In genomic region chr17:68087131-68087623, GRCh38 we compare ENCODE assay signal across 8 cellular contexts. TPM values are rescaled to one million over a fixed set of nuclear protein-coding genes. Genes with fewer than 3 reads are reported as not detected.
DNase-seq lines count a peak whose midpoint lies in the region; ATAC-seq, FAIRE-seq and TF ChIP-seq lines count a peak whose summit lies in the region.
"Not testable (repeated sequence)": the region's sequence is repeated elsewhere in the genome, so short reads cannot be mapped to it uniquely, and the experiment has no call there.

No MANE protein-coding gene starts in this region.

- H3K9me2 ChIP-seq in OCI-LY7 (ENCODE audit: insufficient read depth, low read length), result not testable (repeated sequence)

- H3K4me2 ChIP-seq in OCI-LY7 (ENCODE audit: low read length), result peak overlapping the region; percentile 70

- FAIRE-seq in urothelium cell line (lab: Jason Lieb, UNC), result peak; percentile 67

- DNase-seq in OCI-LY7 (ENCODE audit: low spot score), result peak; percentile 67
- peak; percentile 24 to 40 for DNase-seq in activated CD4-positive, alpha-beta T cell treated with anti-CD3 and anti-CD28 coated beads, Interleukin-2, amount 50 U/mL, for 48 hours
- peak in 1 of 3 donors; percentile 49 for DNase-seq in mucosa of descending colon
- not testable (repeated sequence) for DNase-seq in urothelium cell line (ENCODE audit: low spot score)

- not testable (repeated sequence) for H3K79me2 ChIP-seq in OCI-LY7 (ENCODE audit: insufficient read depth, low read depth, low read length)

- POLR2A ChIA-PET in OCI-LY7 (lab: Charles Lee), result interaction anchor here (0.6 to 2.4 kb wide), 10 partner anchors 10 to 351 kb away, joined by 3 to 8 read pairs (median 4); partner anchors contain the start of gene KPNA2

- H3K27me3 Mint-ChIP-seq in activated naive CD4-positive, alpha-beta T cell treated with anti-CD3 and anti-CD28 coated beads, Interleukin-2, amount 50 U/mL, for 24 hours, result not testable (repeated sequence)

- peak overlapping the region; percentile 86; the same call in 1 of the 2 replicates for H2AFZ ChIP-seq in OCI-LY7 (ENCODE audit: low read length)

- not testable (repeated sequence) for H3K36me3 Mint-ChIP-seq in activated naive CD4-positive, alpha-beta T cell treated with anti-CD3 and anti-CD28 coated beads, Interleukin-2, amount 50 U/mL, for 24 hours

- intact Hi-C loops in OCI-LY7 (cut with micrococcal nuclease; ENCODE audit: unreplicated experiment), result loop anchor here (5.0 kb wide), 1 partner anchor 65 kb away; no protein-coding TSS in a partner anchor
- intact Hi-C loops in mucosa of descending colon (cut with DNase I, micrococcal nuclease), result not testable (repeated sequence)

- H3K27ac ChIP-seq in OCI-LY7 (ENCODE audit: low read depth, low read length, poor library complexity, severe bottlenecking), result peak overlapping the region; percentile 88

- not testable (repeated sequence) for H3K36me3 ChIP-seq in OCI-LY7 (ENCODE audit: insufficient read depth, low read length); mucosa of descending colon (ENCODE audit: low read depth)

- H3K4me3 Mint-ChIP-seq in activated naive CD4-positive, alpha-beta T cell treated with anti-CD3 and anti-CD28 coated beads, Interleukin-2, amount 50 U/mL, for 24 hours, result peak overlapping the region; percentile 80

- H3K9me3 Mint-ChIP-seq in activated naive CD4-positive, alpha-beta T cell treated with anti-CD3 and anti-CD28 coated beads, Interleukin-2, amount 50 U/mL, for 24 hours, result not testable (repeated sequence)

- not testable (repeated sequence) for H4K20me1 ChIP-seq in OCI-LY7 (ENCODE audit: insufficient read depth, low read length)

- H3K4me1 ChIP-seq in OCI-LY7 (ENCODE audit: insufficient read depth, low read length, poor library complexity, severe bottlenecking) (peaks cover 47% of the 10 kb centered on the region), mucosa of descending colon (ENCODE audit: low read depth) (peaks cover 15% of the 10 kb centered on the region)

- H3K4me1 Mint-ChIP-seq in activated naive CD4-positive, alpha-beta T cell treated with anti-CD3 and anti-CD28 coated beads, Interleukin-2, amount 50 U/mL, for 24 hours, result peaks cover 47% of the 10 kb centered on the region

- ATAC-seq in GM18511 (IDR thresholded peaks at IDR 0.05; ENCODE audit: unreplicated experiment), result peak; percentile 59
- peak; percentile 59 for ATAC-seq in GM21619 (IDR thresholded peaks at IDR 0.05; ENCODE audit: unreplicated experiment)
- peak; percentile 67 for ATAC-seq in HG03354 (IDR thresholded peaks at IDR 0.05; ENCODE audit: poor library complexity, severe bottlenecking, unreplicated experiment)
- ATAC-seq in mucosa of descending colon, result peak; percentile 9

- not testable (repeated sequence) for BruUV-seq in OCI-LY7 (replicated peaks; lab: Mats Ljungman, UMichigan)

- TF ChIP-seq CTCF in OCI-LY7 (conservative IDR thresholded peaks at IDR 0.05; ENCODE audit: low read length); mucosa of descending colon (IDR thresholded peaks at IDR 0.05): not testable (repeated sequence)

- peak overlapping the region; percentile 39 for H3K4me3 ChIP-seq in OCI-LY7 (ENCODE audit: low read depth, low read length, poor library complexity, severe bottlenecking)
- H3K4me3 ChIP-seq in mucosa of descending colon, result not testable (repeated sequence)

- CTCF ChIA-PET in OCI-LY7 (lab: Charles Lee; ENCODE audit: unreplicated experiment), result interaction anchor here (0.5 to 0.6 kb wide), 4 partner anchors 12 to 1471 kb away, joined by 3 to 10 read pairs (median 3); partner anchors contain the start of gene KPNA2

- not testable (repeated sequence) for H3K9me3 ChIP-seq in OCI-LY7 (ENCODE audit: low read length); mucosa of descending colon

- H3K27ac Mint-ChIP-seq in activated naive CD4-positive, alpha-beta T cell treated with anti-CD3 and anti-CD28 coated beads, Interleukin-2, amount 50 U/mL, for 24 hours, result not testable (repeated sequence)

RNA-seq across cellular contexts. Expression of gene KPNA2, which starts 51.6 kb away (rescaled TPM):
- 253 and 397 TPM in 2 replicates for total RNA-seq in OCI-LY7 (2014; rRNA removed; shearing (Covaris generic))
- total RNA-seq in OCI-LY7 (2022) (394 and 416 TPM in 2 replicates), mucosa of descending colon (10 to 100 TPM; 15.2 to 50.3 (median 29.0) TPM)

Comparison
In these comparisons a context has a peak if more than half of its experiments do, and no peak if none do; other contexts are left out.
1. ATAC-seq: peak in every context shown above with its lines; median percentile 67 in HG03354; 59 in GM18511; 59 in GM21619; 9 in mucosa of descending colon.
2. RNA of gene KPNA2, which starts 51.6 kb away (total RNA-seq): 253 to 416 TPM in OCI-LY7; 15.2 to 50.3 TPM in mucosa of descending colon; every median in the first group is over 4 times any median in the second.